ENCODE assay signal across 32 cellular contexts in the genomic region with DNA sequence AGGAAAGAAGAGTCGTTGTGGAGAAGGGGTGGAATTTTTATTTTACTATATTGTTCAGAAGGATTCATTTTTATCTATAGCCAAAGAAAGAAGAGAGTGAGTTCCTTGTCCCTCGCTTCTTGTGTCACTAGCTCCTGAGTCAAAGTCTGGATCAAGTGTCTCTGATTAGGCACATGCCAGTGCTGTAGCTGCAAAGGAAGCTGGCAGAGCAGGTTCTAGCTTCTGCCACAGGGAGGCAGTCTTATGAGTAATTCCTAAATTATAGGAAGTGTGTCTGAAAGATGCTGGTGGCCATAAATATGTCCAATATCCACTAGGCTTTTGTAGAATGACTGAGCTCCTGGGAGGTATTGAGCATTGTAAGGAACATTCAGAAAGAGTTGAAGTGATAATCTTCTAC.
A peak's percentile ranks its signal among the peaks of the same experiment; 100 is the strongest.
DNase-seq lines count a peak whose midpoint lies in the region; ATAC-seq and TF ChIP-seq lines count a peak whose summit lies in the region.
"Had no signal": no experiment of that assay in that cellular context is flagged by ENCODE, and none has a peak within 500 bp of the region (broad histone marks: within the 10 kb centered on the region; RNA-seq: fewer than 3 reads in every experiment).

No MANE protein-coding gene starts in this region.

- H3K27me3 ChIP-seq in A673 (replicated peaks; ENCODE audit: insufficient read depth, low read depth, low read length, poor library complexity) (no peaks in the 10 kb centered on the region), tibial nerve (no peaks in the 10 kb centered on the region)
- H3K27me3 ChIP-seq: ascending aorta, gastrocnemius medialis had no signal

- peak overlapping the region; percentile 64 for H3K27ac Mint-ChIP-seq in endothelial cell (ENCODE audit: unreplicated experiment)
- H3K27ac Mint-ChIP-seq: activated B cell treated with CpG ODN at 0.5 μM for 24 hours had no signal

- H3K4me3 Mint-ChIP-seq in endothelial cell (ENCODE audit: unreplicated experiment) = no peak overlapping the region
- H3K4me3 Mint-ChIP-seq: activated B cell treated with CpG ODN at 0.5 μM for 24 hours, immature natural killer cell, naive B cell had no signal

- no peak for TF ChIP-seq EP300 in tibial nerve (IDR thresholded peaks at IDR 0.05)

- peaks cover 7% of the 10 kb centered on the region for H3K4me1 Mint-ChIP-seq in endothelial cell (ENCODE audit: unreplicated experiment)
- H3K4me1 Mint-ChIP-seq: activated B cell treated with CpG ODN at 0.5 μM for 24 hours had no signal

- no TSS peak for BruUV-seq in A673 (replicated peaks; lab: Mats Ljungman, UMichigan)

- no peaks in the 10 kb centered on the region for H3K9me3 Mint-ChIP-seq in endothelial cell (ENCODE audit: unreplicated experiment)
- H3K9me3 Mint-ChIP-seq: activated naive CD4-positive, alpha-beta T cell treated with anti-CD3 and anti-CD28 coated beads, Interleukin-2, amount 50 U/mL, for 72 hours; immature natural killer cell had no signal

- TF ChIP-seq CTCF in A673 (conservative IDR thresholded peaks at IDR 0.05; ENCODE audit: low read depth, low read length) = peak; percentile 13; the same call in 1 of the 2 replicates
- TF ChIP-seq CTCF in GM13977 (IDR thresholded peaks at IDR 0.05; ENCODE audit: extremely low read depth, insufficient read depth, missing control alignments) = peak; percentile 22
- no peak for TF ChIP-seq CTCF in endothelial cell (IDR thresholded peaks at IDR 0.05; ENCODE audit: unreplicated experiment)
- no peak for TF ChIP-seq CTCF in tibial nerve (IDR thresholded peaks at IDR 0.05)

- H3K4me3 ChIP-seq in A673 (ENCODE audit: low read depth, low read length, poor library complexity, severe bottlenecking) = no peak overlapping the region
- H3K4me3 ChIP-seq in tibial nerve = no peak overlapping the region
- H3K4me3 ChIP-seq: ascending aorta, gastrocnemius medialis, skin epidermis had no signal

- no peak for ATAC-seq in HG02642 (IDR thresholded peaks at IDR 0.05; ENCODE audit: poor library complexity, unreplicated experiment)
- ATAC-seq: activated naive CD4-positive, alpha-beta T cell treated with anti-CD3 and anti-CD28 coated beads, Interleukin-2, amount 50 U/mL, for 72 hours; gastrocnemius medialis; left lobe of liver; Right ventricle myocardium inferior had no signal

- in situ Hi-C loops in GM13977 (cut with MboI; ENCODE audit: low pct_unique_long_range_greater_than_20kb, low sequenced_read_pairs, unreplicated experiment) = no loop called here

- H3K4me1 ChIP-seq in A673 (ENCODE audit: insufficient read depth, low read length, poor library complexity, severe bottlenecking) (no peaks in the 10 kb centered on the region), tibial nerve (peaks cover 0 to under 1% (median 0%) of the 10 kb centered on the region in 4 donors)
- H3K4me1 ChIP-seq: ascending aorta, gastrocnemius medialis had no signal

- 84 to 89% methylated on average over 2 of the region's 2 CpGs for WGBS in tibial nerve, 2 donors

- H3K27ac ChIP-seq in A673 (ENCODE audit: low read depth, low read length, poor library complexity, severe bottlenecking) = no peak overlapping the region
- no peak overlapping the region for H3K27ac ChIP-seq in tibial nerve
- H3K27ac ChIP-seq: ascending aorta, gastrocnemius medialis, skin epidermis had no signal

- H3K36me3 ChIP-seq in A673 (ENCODE audit: insufficient read depth, low read length, poor library complexity, severe bottlenecking) (no peaks in the 10 kb centered on the region), tibial nerve (no peaks in the 10 kb centered on the region)
- H3K36me3 ChIP-seq: ascending aorta, gastrocnemius medialis had no signal

- DNase-seq in A673 (ENCODE audit: low spot score) (no peak), GM13977 (ENCODE audit: low spot score) (no peak), OCI-M1 (lab: John Stamatoyannopoulos, UW) (peak; percentile 29), endothelial cell (ENCODE audit: low spot score) (no peak), dermis blood vessel endothelial cell (no peak), tibial nerve (ENCODE audit: low spot score in 2 of 2) (no peak), NCI-H774 (lab: John Stamatoyannopoulos, UW) (no peak)
- DNase-seq: ACHN; activated B cell treated with CpG ODN at 0.5 μM for 24 hours; activated CD4-positive, alpha-beta T cell treated with anti-CD3 and anti-CD28 coated beads, Interleukin-2, amount 50 U/mL, for 4 hours; activated CD8-positive, alpha-beta memory T cell treated with anti-CD3 and anti-CD28 coated beads, Interleukin-2, amount 50 U/mL, for 4 hours; central memory CD4-positive, alpha-beta T cell; DMS79 treated with DMSO at 0.1 percent for 48 hours; erythroblast; gastrocnemius medialis; hippocampal formation; immature natural killer cell; KBM-7; naive B cell; NCI-H1694; NCI-H2171 treated with DMSO at 0.1 percent for 48 hours; NCI-H526; occipital lobe; stimulated activated CD4-positive, alpha-beta T cell treated with anti-CD3 and anti-CD28 coated beads, Interleukin-2, amount 100 ng/mL, for 24 hours; substantia nigra; T1000 had no signal

- peaks cover 1% of the 10 kb centered on the region for H3K27me3 Mint-ChIP-seq in endothelial cell (ENCODE audit: unreplicated experiment)
- H3K27me3 Mint-ChIP-seq: activated B cell treated with CpG ODN at 0.5 μM for 24 hours, naive B cell had no signal

- CTCF ChIA-PET in A673 (lab: Charles Lee) = no interaction called here

- POLR2A ChIA-PET in A673 (lab: Charles Lee; ENCODE audit: low non-redundant PET) = no interaction called here

- intact Hi-C loops in A673 (cut with micrococcal nuclease; ENCODE audit: unreplicated experiment) = no loop called here

- no peak for TF ChIP-seq POLR2A in tibial nerve (IDR thresholded peaks at IDR 0.05)

- H3K9me3 ChIP-seq in A673 (ENCODE audit: low read depth, low read length, poor library complexity, severe bottlenecking) = no peaks in the 10 kb centered on the region
- no peaks in the 10 kb centered on the region for H3K9me3 ChIP-seq in tibial nerve
- H3K9me3 ChIP-seq: ascending aorta, gastrocnemius medialis had no signal

- H3K36me3 Mint-ChIP-seq in endothelial cell (ENCODE audit: low read depth, unreplicated experiment) = no peaks in the 10 kb centered on the region

Comparison
In these comparisons a context has a peak if more than half of its experiments do, and no peak if none do; other contexts are left out.
1. CTCF ChIP-seq: peak in A673 (single experiment) and GM13977 (single experiment); none in endothelial cell (single experiment) and tibial nerve (0 of 5).